33 cellular contexts compared by ENCODE assay signal in the genomic region with DNA sequence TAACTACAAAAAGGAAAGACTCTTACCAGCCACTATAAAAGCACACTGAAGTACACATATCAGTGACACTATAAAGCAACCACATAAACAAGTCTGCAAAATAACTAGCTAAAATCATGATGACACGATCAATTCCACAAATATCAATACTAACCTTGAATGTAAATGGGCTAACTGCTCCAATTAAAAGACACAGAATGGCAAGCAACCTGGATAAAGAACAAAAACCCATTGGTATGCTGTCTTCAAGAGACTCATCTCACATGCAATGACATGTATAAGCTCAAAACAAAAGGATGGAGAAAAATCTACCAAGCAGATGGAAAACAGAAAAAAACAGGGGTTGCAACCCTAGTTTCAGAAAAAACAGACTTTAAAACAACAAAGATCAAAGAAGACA.
A peak's percentile ranks its signal among the peaks of the same experiment; 100 is the strongest.
DNase-seq lines count a peak whose midpoint lies in the region; ATAC-seq, FAIRE-seq and TF ChIP-seq lines count a peak whose summit lies in the region.
"Had no signal": no experiment of that assay in that cellular context is flagged by ENCODE, and none has a peak within 500 bp of the region (broad histone marks: within the 10 kb centered on the region; RNA-seq: fewer than 3 reads in every experiment).

No MANE protein-coding gene starts in this region.

- FAIRE-seq in D721Med (lab: Jason Lieb, UNC): peak; percentile 25
- FAIRE-seq: A204.1, A549 had no signal

- no peak for ATAC-seq in GM19324 (IDR thresholded peaks at IDR 0.05; ENCODE audit: low FRiP score, unreplicated experiment)
- ATAC-seq: A549; CD8-positive, alpha-beta T cell had no signal

- TF ChIP-seq CTCF in D721Med (IDR thresholded peaks at IDR 0.05; ENCODE audit: insufficient read depth, missing control alignments): no peak
- no peak for TF ChIP-seq CTCF in HEK293 (tag by site-specific recombination; IDR thresholded peaks at IDR 0.05)

- H3K4me1 ChIP-seq in HEK293 (ENCODE audit: control insufficient read depth, insufficient read depth, low read length): no peaks in the 10 kb centered on the region
- H3K4me1 ChIP-seq: A549; BE2C; BLaER1; BLaER1 treated with 17β-estradiol and CSF1 and Interleukin-3, amounts not matched to agents 10 nM and 100 nM; Caco-2 had no signal

- DNase-seq in D721Med (ENCODE audit: insufficient read length, low spot score) (no peak), amniotic epithelial cell (ENCODE audit: low read depth) (peak; percentile 20), astrocyte of the hippocampus (ENCODE audit: low read depth, low spot score) (peak; percentile 4), NCI-H345 treated with DMSO at 0.1 percent for 48 hours (lab: John Stamatoyannopoulos, UW; ENCODE audit: unreplicated experiment) (no peak)
- no peak for DNase-seq in stimulated activated CD8-positive, alpha-beta memory T cell treated with anti-CD3 and anti-CD28 coated beads, Interleukin-4, amount 100 ng/mL, for 48 hours
- no peak for DNase-seq in stimulated activated CD4-positive, alpha-beta T cell treated with anti-CD3 and anti-CD28 coated beads, Interleukin-2, amount 100 ng/mL, for 48 hours
- DNase-seq: 8988T; ACHN; AML-193; BE2C; C1 segment of cervical spinal cord; Caco-2; Calu3; CD4-positive, alpha-beta T cell; CD4-positive, CD25-positive, alpha-beta regulatory T cell; CD8-positive, alpha-beta memory T cell; CD8-positive, alpha-beta T cell; COR-L47; DMS 273 treated with DMSO at 0.1 percent for 48 hours; DMS153; DMS53; DMS79; DMS79 treated with DMSO at 0.1 percent for 48 hours; DND-41; EL had no signal

- no peak overlapping the region for H3K27ac ChIP-seq in HEK293 (ENCODE audit: extremely low read depth, low read depth, low read length)
- H3K27ac ChIP-seq: 22Rv1; A549; BLaER1; BLaER1 treated with 17β-estradiol and CSF1 and Interleukin-3, amounts not matched to agents 10 nM and 100 nM; C4-2B had no signal

- POLR2A ChIA-PET in HEK293 (lab: Yijun Ruan, JAX): no interaction called here

- no peaks in the 10 kb centered on the region for H3K9me3 ChIP-seq in HEK293 (ENCODE audit: control insufficient read depth, insufficient read depth, low read depth, low read length)
- H3K9me3 ChIP-seq: A549, BE2C, Caco-2 had no signal

- CTCF ChIA-PET in HEK293 (lab: Yijun Ruan, JAX): no interaction called here

- H3K4me3 ChIP-seq in HEK293 (ENCODE audit: low read depth, low read length): no peak overlapping the region
- H3K4me3 ChIP-seq: A549; BLaER1; BLaER1 treated with 17β-estradiol and CSF1 and Interleukin-3, amounts not matched to agents 10 nM and 100 nM had no signal

- no peaks in the 10 kb centered on the region for H3K36me3 ChIP-seq in HEK293 (ENCODE audit: control insufficient read depth in 2 of 2, insufficient read depth in 1 of 2, low read length in 2 of 2)
- H3K36me3 ChIP-seq: BE2C; BLaER1; BLaER1 treated with 17β-estradiol and CSF1 and Interleukin-3, amounts not matched to agents 10 nM and 100 nM had no signal

TF ChIP-seq in HEK293, 187 proteins besides CTCF, POLR2A, EP300 and RAD21:
- TF ChIP-seq ZNF529 (tag by site-specific recombination; IDR thresholded peaks at IDR 0.05; ENCODE audit: insufficient replicate concordance) (peak; percentile 92), SETDB1 (IDR thresholded peaks at IDR 0.05; ENCODE audit: insufficient read length, low read length) (peak; percentile 85), MEIS1 (CRISPR knock-in tag; IDR thresholded peaks at IDR 0.05; ENCODE audit: borderline replicate concordance) (no peak)

Comparison
In these comparisons a context has a peak if more than half of its experiments do, and no peak if none do; other contexts are left out.
1. DNase-seq: peak in amniotic epithelial cell (single experiment) and astrocyte of the hippocampus (single experiment); none in D721Med (single experiment), stimulated activated CD8-positive, alpha-beta memory T cell treated with anti-CD3 and anti-CD28 coated beads, Interleukin-4, amount 100 ng/mL, for 48 hours (single experiment), NCI-H345 treated with DMSO at 0.1 percent for 48 hours (single experiment) and stimulated activated CD4-positive, alpha-beta T cell treated with anti-CD3 and anti-CD28 coated beads, Interleukin-2, amount 100 ng/mL, for 48 hours (0 of 2).